Comparison of ENCODE assay signal across 7 cellular contexts in the genomic region with DNA sequence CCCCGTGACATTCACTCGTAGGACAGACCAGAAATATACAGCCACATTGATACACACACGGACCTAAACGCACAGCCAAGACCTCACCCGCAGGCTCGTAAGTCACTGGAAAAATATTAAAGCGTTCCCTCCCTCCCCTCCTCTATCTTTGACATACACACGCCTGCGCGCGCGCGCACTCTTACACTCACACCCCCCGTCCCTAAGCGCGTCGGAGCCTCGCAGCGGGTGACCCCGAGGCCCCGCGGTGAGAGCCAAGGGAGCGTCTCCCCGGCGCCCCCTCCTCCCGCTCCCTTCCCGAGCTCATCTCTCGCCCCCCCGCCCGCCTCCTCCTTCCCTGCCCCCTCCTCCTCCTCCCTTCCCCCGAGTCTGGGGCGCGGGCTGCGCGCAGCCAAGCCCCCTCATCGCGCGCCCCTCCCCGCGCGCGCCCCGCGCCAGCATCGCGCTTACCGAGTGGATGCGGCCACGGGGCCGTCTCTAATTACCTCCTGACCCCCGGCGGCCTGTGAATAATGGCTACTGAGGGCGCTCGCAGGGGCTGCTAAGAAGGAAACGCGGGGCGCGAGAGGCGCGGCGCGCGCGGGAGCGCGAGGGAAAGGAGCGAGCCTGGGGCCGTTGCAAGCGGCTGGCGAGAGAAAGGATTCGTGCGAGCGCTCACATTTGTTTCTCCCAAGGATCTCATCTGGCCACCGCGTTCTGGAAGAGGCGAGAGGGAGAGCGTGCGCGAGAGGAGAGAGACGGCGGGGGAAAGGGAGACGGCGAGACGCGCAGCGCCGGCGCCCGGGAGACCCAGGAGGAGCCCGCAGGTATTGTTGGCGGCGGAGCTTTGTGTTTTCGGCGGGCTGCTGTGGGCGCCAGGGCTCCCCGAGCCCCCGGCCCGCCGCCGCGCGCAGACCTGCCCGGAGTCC. TPM values are rescaled to one million over a fixed set of nuclear protein-coding genes. Genes with fewer than 3 reads are reported as not detected.
DNase-seq lines count a peak whose midpoint lies in the region; ATAC-seq, FAIRE-seq and TF ChIP-seq lines count a peak whose summit lies in the region.

No MANE protein-coding gene starts in this region.

- dilution Hi-C loops in keratinocyte (cut with MboI; ENCODE audit: extremely low pct_ligation_motif_present, low sequenced_read_pairs): no loop called here

- TF ChIP-seq CTCF in RWPE2 (IDR thresholded peaks at IDR 0.05; ENCODE audit: poor library complexity, severe bottlenecking) (no peak), bronchial epithelial cell (IDR thresholded peaks at IDR 0.05; ENCODE audit: insufficient read depth, low read length, severe bottlenecking) (no peak), keratinocyte (optimal IDR thresholded peaks at IDR 0.05 in 1 of 3, IDR thresholded peaks at IDR 0.05 in 1 of 3, conservative IDR thresholded peaks at IDR 0.05 in 1 of 3; ENCODE audit: extremely low read depth in 1 of 3, insufficient read depth in 2 of 3, low read length in 3 of 3) (no peak)

- DNase-seq in GM19240 (ENCODE audit: insufficient read length, low spot score) (peak; percentile 42), RWPE2 (ENCODE audit: low spot score) (no peak), bronchial epithelial cell (ENCODE audit: low read depth) (peak; percentile 59), keratinocyte (ENCODE audit: low read depth, low spot score) (no peak), urothelium cell line (ENCODE audit: low spot score) (no peak), glomerular visceral epithelial cell (ENCODE audit: extremely low spot score) (no peak)
- peak; percentile 13 for DNase-seq in stimulated activated CD4-positive, alpha-beta T cell treated with anti-CD3 and anti-CD28 coated beads, Interleukin-2, amount 100 ng/mL, for 4 hours (ENCODE audit: low read depth)

- peaks cover 9% of the 10 kb centered on the region for H3K9me1 ChIP-seq in keratinocyte (ENCODE audit: control insufficient read depth, extremely low read depth, insufficient read depth, low read length)

- peak overlapping the region; percentile 16 for H3K27ac ChIP-seq in RWPE2 (ENCODE audit: poor library complexity, severe bottlenecking)
- H3K27ac ChIP-seq in keratinocyte (ENCODE audit: control insufficient read depth, insufficient read depth, low read length): no peak overlapping the region

- peaks cover 53% of the 10 kb centered on the region for H3K79me2 ChIP-seq in keratinocyte (ENCODE audit: control insufficient read depth, insufficient read depth, low read length)

- H3K36me3 ChIP-seq in RWPE2 (ENCODE audit: low read depth) (peaks cover 18% of the 10 kb centered on the region), bronchial epithelial cell (ENCODE audit: control insufficient read depth, insufficient read depth, low read length) (peaks cover 4% of the 10 kb centered on the region), keratinocyte (ENCODE audit: control insufficient read depth in 2 of 2, extremely low read depth in 1 of 2, insufficient read depth in 2 of 2, low read length in 2 of 2) (peaks cover 2 to 5% of the 10 kb centered on the region in 2 experiments)

- H3K4me2 ChIP-seq in keratinocyte (ENCODE audit: control insufficient read depth, extremely low read depth, insufficient read depth, low read depth, low read length): peak overlapping the region; percentile 60

- H3K4me1 ChIP-seq in RWPE2 (ENCODE audit: insufficient read depth, poor library complexity, severe bottlenecking): peaks cover 39% of the 10 kb centered on the region
- H3K4me1 ChIP-seq in keratinocyte (ENCODE audit: control insufficient read depth, extremely low read depth, insufficient read depth, low read length): peaks cover 34% of the 10 kb centered on the region

- H3K4me3 ChIP-seq in RWPE2 (ENCODE audit: severe bottlenecking) (peak overlapping the region; percentile 21), bronchial epithelial cell (ENCODE audit: low read depth, low read length) (peak overlapping the region; percentile 39), keratinocyte (ENCODE audit: control insufficient read depth in 2 of 3, extremely low read depth in 1 of 3, insufficient read depth in 2 of 3, low read depth in 1 of 3, low read length in 3 of 3) (peak overlapping the region in 2 of 3 experiments; percentile 14 to 37)

- no peak overlapping the region for H2AFZ ChIP-seq in keratinocyte (ENCODE audit: control insufficient read depth, low read length)

- H3K9me3 ChIP-seq in RWPE2 (ENCODE audit: severe bottlenecking) (no peaks in the 10 kb centered on the region), keratinocyte (ENCODE audit: control insufficient read depth, low read depth, low read length) (no peaks in the 10 kb centered on the region)

- FAIRE-seq in bronchial epithelial cell (lab: Jason Lieb, UNC) (no peak), keratinocyte (lab: Jason Lieb, UNC) (no peak), urothelium cell line (lab: Jason Lieb, UNC) (no peak)

- peaks cover 44% of the 10 kb centered on the region for H4K20me1 ChIP-seq in keratinocyte (ENCODE audit: control insufficient read depth, extremely low read depth, insufficient read depth, low read length)

- H3K9ac ChIP-seq in keratinocyte (ENCODE audit: control insufficient read depth, extremely low read depth, insufficient read depth, low read length): peak overlapping the region; percentile 22

- ATAC-seq in RWPE2 (ENCODE audit: low read depth): peak; percentile 42; the same call in 1 of the 3 replicates

- H3K27me3 ChIP-seq in RWPE2 (ENCODE audit: insufficient read depth, poor library complexity, severe bottlenecking) (no peaks in the 10 kb centered on the region), bronchial epithelial cell (ENCODE audit: control insufficient read depth, insufficient read depth, low read length) (no peaks in the 10 kb centered on the region), keratinocyte (ENCODE audit: control insufficient read depth, extremely low read depth, insufficient read depth, low read length) (no peaks in the 10 kb centered on the region)

RNA-seq across cellular contexts. Expression of a gene that starts 42.4 kb away (rescaled TPM):
- 7.4 and 8.8 TPM in 2 replicates for total RNA-seq in bronchial epithelial cell
- polyA plus RNA-seq in keratinocyte: 2.6 to 3.8 TPM (median 3.2 TPM) in 3 replicates
- 4.4 TPM for polyA plus RNA-seq in keratinocyte (2011; ENCODE audit: low read depth)
- 1.5 and 4.3 TPM in 2 replicates for polyA plus RNA-seq in keratinocyte (2011; cell fraction: cytosol; rRNA removed)
- polyA plus RNA-seq in keratinocyte (2011; cell fraction: nucleus; rRNA removed): 12.7 and 22.4 TPM in 2 replicates
- 7.9 and 17.1 TPM in 2 replicates for polyA plus RNA-seq in keratinocyte (2012; ENCODE audit: low replicate concordance)
- polyA minus RNA-seq in keratinocyte: 7.0 to 17.7 TPM (median 7.2 TPM) in 3 replicates
- polyA minus RNA-seq in keratinocyte (2011; cell fraction: cytosol; rRNA and poly(A)+ RNA removed): 12.1 TPM
- polyA minus RNA-seq in keratinocyte (2011; cell fraction: nucleus; rRNA and poly(A)+ RNA removed): 16.7 and 20.6 TPM in 2 replicates

Comparison
In these comparisons a context has a peak if more than half of its experiments do, and no peak if none do; other contexts are left out.
1. DNase-seq: peak in GM19240 (single experiment), bronchial epithelial cell (single experiment) and stimulated activated CD4-positive, alpha-beta T cell treated with anti-CD3 and anti-CD28 coated beads, Interleukin-2, amount 100 ng/mL, for 4 hours (single experiment); none in RWPE2 (single experiment), keratinocyte (single experiment), urothelium cell line (single experiment) and glomerular visceral epithelial cell (single experiment).
2. Peak in every context shown above with its lines, with median percentiles within 50 percentile points of each other: H3K4me3 ChIP-seq.